In the genomic region with DNA sequence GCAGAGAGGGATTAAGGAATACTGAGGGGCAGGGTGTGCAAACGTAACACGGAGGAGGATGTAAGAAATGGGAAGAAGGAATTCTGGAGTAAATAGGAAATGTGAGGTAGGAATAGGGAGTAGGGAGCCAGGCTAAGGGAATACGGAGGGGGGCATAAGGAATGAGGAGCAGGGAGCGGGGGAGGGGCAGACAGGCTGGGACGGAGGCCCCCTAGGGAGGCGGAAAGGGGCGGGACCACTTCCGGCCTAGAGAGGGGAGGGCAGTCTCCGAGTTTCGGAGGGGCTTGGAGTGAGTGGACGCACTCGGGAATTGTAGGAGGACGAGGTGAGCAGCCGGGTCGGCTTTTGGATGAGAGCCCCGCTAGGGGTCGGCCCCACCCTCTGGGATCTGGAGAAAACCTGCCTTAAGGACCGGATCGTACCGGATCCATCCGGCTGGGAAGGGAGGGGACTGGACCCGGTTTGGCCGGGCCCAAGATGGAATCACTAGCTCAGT, we compare ENCODE assay signal across 8 cellular contexts. TPM values are rescaled to one million over a fixed set of nuclear protein-coding genes. Genes with fewer than 3 reads are reported as not detected.
DNase-seq lines count a peak whose midpoint lies in the region; ATAC-seq and TF ChIP-seq lines count a peak whose summit lies in the region.

No MANE protein-coding gene starts in this region.

- WGBS in lung, 2 donors: 1 to 34% methylated on average over 21 to 23 of the region's 23 CpGs

- H3K9me3 ChIP-seq in lung (ENCODE audit: control insufficient read depth in 2 of 2, insufficient read depth in 1 of 2, low read length in 1 of 2): no peaks in the 10 kb centered on the region

- H3K36me3 ChIP-seq in GM06990 (ENCODE audit: control insufficient read depth, insufficient read depth, low read length) (peaks cover 1% of the 10 kb centered on the region; the same call in 1 of the 2 replicates), lung (ENCODE audit: control insufficient read depth in 2 of 2, insufficient read depth in 2 of 2, low read length in 2 of 2) (peaks cover 3 to 11% of the 10 kb centered on the region in 2 donors)

- peak overlapping the region; percentile 91 for H3K27ac Mint-ChIP-seq in activated B cell treated with CpG ODN at 0.5 μM for 24 hours

- H3K27me3 ChIP-seq in GM06990 (replicated peaks; ENCODE audit: control insufficient read depth, insufficient read depth, low read length): no peaks in the 10 kb centered on the region
- peaks cover 3% of the 10 kb centered on the region for H3K27me3 ChIP-seq in lung (ENCODE audit: control insufficient read depth, insufficient read depth)

- H3K4me3 ChIP-seq in GM06990 (replicated peaks; ENCODE audit: low read depth, low read length): peak overlapping the region; percentile 78
- peak overlapping the region; percentile 33 for H3K4me3 ChIP-seq in lung

- DNase-seq in GM06990 (ENCODE audit: extremely low read depth, insufficient read length) (no peak), H4 (ENCODE audit: low spot score) (peak; percentile 56), NCI-H1048 (lab: John Stamatoyannopoulos, UW) (peak; percentile 0), activated B cell treated with CpG ODN at 0.5 μM for 24 hours (no peak), ecto neural progenitor cell (ENCODE audit: low spot score) (peak; percentile 86), lung (ENCODE audit: low spot score) (no peak), NCI-H187 treated with DMSO at 0.1 percent for 48 hours (lab: John Stamatoyannopoulos, UW) (no peak)
- DNase-seq in stimulated activated CD8-positive, alpha-beta memory T cell treated with anti-CD3 and anti-CD28 coated beads, Interleukin-15, amount 100 ng/mL, for 24 hours (ENCODE audit: low read depth): peak; percentile 13

- peaks cover 28% of the 10 kb centered on the region for H3K36me3 Mint-ChIP-seq in activated B cell treated with CpG ODN at 0.5 μM for 24 hours (ENCODE audit: low read depth)

- peak overlapping the region; percentile 18 to 78 for H3K27ac ChIP-seq in lung (ENCODE audit: low read depth in 1 of 2, low read length in 1 of 2)

- intact Hi-C loops in activated B cell treated with CpG ODN at 0.5 μM for 24 hours (cut with micrococcal nuclease): loop anchor here (1.0 to 5.0 kb wide), 9 partner anchors 169 to 1726 kb away; a partner anchor contains a TSS

- CTCF ChIA-PET in activated B cell treated with CpG ODN at 0.5 μM for 24 hours (lab: Charles Lee): no interaction called here

- POLR2A ChIA-PET in activated B cell treated with CpG ODN at 0.5 μM for 24 hours (lab: Charles Lee): interaction anchor here (0.5 to 2.7 kb wide), 6 partner anchors 168 to 1362 kb away, joined by 3 to 38 read pairs (median 4); a partner anchor contains a TSS

- no peaks in the 10 kb centered on the region for H3K9me3 Mint-ChIP-seq in activated B cell treated with CpG ODN at 0.5 μM for 24 hours

- no peaks in the 10 kb centered on the region for H3K27me3 Mint-ChIP-seq in activated B cell treated with CpG ODN at 0.5 μM for 24 hours

- ATAC-seq in activated B cell treated with CpG ODN at 0.5 μM for 24 hours (ENCODE audit: low read depth) (peak; percentile 19), lung (ENCODE audit: insufficient read depth, low FRiP score) (peak; percentile 24)

- H3K4me1 Mint-ChIP-seq in activated B cell treated with CpG ODN at 0.5 μM for 24 hours: peaks cover 14% of the 10 kb centered on the region

- H3K4me1 ChIP-seq in lung (ENCODE audit: control insufficient read depth in 2 of 2, insufficient read depth in 2 of 2, low read length in 2 of 2): peaks cover 0 to 2% of the 10 kb centered on the region in 2 donors

- H3K4me3 Mint-ChIP-seq in activated B cell treated with CpG ODN at 0.5 μM for 24 hours: peak overlapping the region; percentile 92

- no peak for TF ChIP-seq CTCF in GM06990 (IDR thresholded peaks at IDR 0.05; ENCODE audit: insufficient read depth, low read length, poor library complexity, severe bottlenecking)
- no peak for TF ChIP-seq CTCF in activated B cell treated with CpG ODN at 0.5 μM for 24 hours (IDR thresholded peaks at IDR 0.05)
- TF ChIP-seq CTCF in lung (IDR thresholded peaks at IDR 0.05; ENCODE audit: control extremely low read depth, extremely low read depth): no peak

RNA-seq across cellular contexts. Expression of a gene that starts 0.6 kb away (rescaled TPM):
- 190 and 213 TPM in 2 replicates for total RNA-seq in H4 (2014; rRNA removed; shearing (Covaris generic))
- 44.0 and 49.4 TPM in 2 replicates for total RNA-seq in activated B cell treated with CpG ODN at 0.5 μM for 24 hours
- total RNA-seq in lung: 100 to 1,000 TPM; 114 to 276 TPM
- 10 to 100 TPM; 75.8 to 76.4 TPM for polyA plus RNA-seq in lung

RNA-seq across cellular contexts. Expression of a gene that starts 10.1 kb away (rescaled TPM):
- total RNA-seq in H4 (2014; rRNA removed; shearing (Covaris generic)): not detected in 2 replicates
- not detected in 2 replicates for total RNA-seq in activated B cell treated with CpG ODN at 0.5 μM for 24 hours
- total RNA-seq in lung: under 1 TPM in 1 of 2 donors, not detected in 1; 0.20 TPM
- not detected for polyA plus RNA-seq in lung

Comparison
In these comparisons a context has a peak if more than half of its experiments do, and no peak if none do; other contexts are left out.
1. DNase-seq: peak in H4 (single experiment), NCI-H1048 (single experiment), ecto neural progenitor cell (single experiment) and stimulated activated CD8-positive, alpha-beta memory T cell treated with anti-CD3 and anti-CD28 coated beads, Interleukin-15, amount 100 ng/mL, for 24 hours (single experiment); none in GM06990 (single experiment), activated B cell treated with CpG ODN at 0.5 μM for 24 hours (single experiment), lung (single experiment) and NCI-H187 treated with DMSO at 0.1 percent for 48 hours (single experiment).